Comparison of ENCODE assay signal across 8 cellular contexts in genomic region chr19:55503447-55504251, GRCh38. TPM values are rescaled to one million over a fixed set of nuclear protein-coding genes. Genes with fewer than 3 reads are reported as not detected.
DNase-seq lines count a peak whose midpoint lies in the region; ATAC-seq and TF ChIP-seq lines count a peak whose summit lies in the region.

No MANE protein-coding gene starts in this region.

- intact Hi-C loops in heart left ventricle (cut with DNase I) (loop anchor here (1.0 to 10.0 kb wide), 11 partner anchors 27 to 621 kb away; partner anchors contain the start of gene ZNF628 (in 1 of the 10)), upper lobe of right lung (cut with DNase I) (loop anchor here (5.0 kb wide), 1 partner anchor 361 kb away; no protein-coding TSS in a partner anchor)

- no peaks in the 10 kb centered on the region for H3K4me1 Mint-ChIP-seq in progenitor cell of endocrine pancreas (ENCODE audit: low read depth)

- peak; percentile 94 for DNase-seq in GM12865 (ENCODE audit: low read depth)
- peak; percentile 77 for DNase-seq in NCI-H1105 (lab: John Stamatoyannopoulos, UW)
- peak; percentile 49 to 75 for DNase-seq in SW 1271 (lab: John Stamatoyannopoulos, UW)
- peak; percentile 86 for DNase-seq in activated naive CD8-positive, alpha-beta T cell treated with anti-CD3 and anti-CD28 coated beads, Interleukin-2, amount 50 U/mL, for 16 hours (ENCODE audit: low read depth, low spot score)
- peak; percentile 93 to 98 (median 95) for DNase-seq in heart left ventricle
- peak; percentile 78 for DNase-seq in progenitor cell of endocrine pancreas (ENCODE audit: low spot score, unreplicated experiment)
- DNase-seq in upper lobe of right lung, result peak; percentile 97

- peaks cover 47% of the 10 kb centered on the region for H3K27me3 Mint-ChIP-seq in progenitor cell of endocrine pancreas

- no peak overlapping the region for H3K4me3 Mint-ChIP-seq in progenitor cell of endocrine pancreas (ENCODE audit: low read depth)

- H3K27me3 ChIP-seq in heart left ventricle, result no peaks in the 10 kb centered on the region
- no peaks in the 10 kb centered on the region for H3K27me3 ChIP-seq in upper lobe of right lung

- peaks cover 0 to 12% (median 5%) of the 10 kb centered on the region in 12 donors for H3K4me1 ChIP-seq in heart left ventricle
- no peaks in the 10 kb centered on the region for H3K4me1 ChIP-seq in upper lobe of right lung

- H3K27ac ChIP-seq in heart left ventricle, result peak overlapping the region in 11 of 12 donors; percentile 47 to 83 (median 70)
- H3K27ac ChIP-seq in upper lobe of right lung, result peak overlapping the region; percentile 65

- peak; percentile 97 for TF ChIP-seq CTCF in GM12865 (IDR thresholded peaks at IDR 0.05; ENCODE audit: insufficient read depth, low read depth, low read length, missing control alignments)
- peak; percentile 98 to 100 (median 99) for TF ChIP-seq CTCF in heart left ventricle (IDR thresholded peaks at IDR 0.05)
- peak; percentile 88 for TF ChIP-seq CTCF in progenitor cell of endocrine pancreas (IDR thresholded peaks at IDR 0.05; ENCODE audit: unreplicated experiment)
- peak; percentile 100 for TF ChIP-seq CTCF in upper lobe of right lung (IDR thresholded peaks at IDR 0.05)

- no peaks in the 10 kb centered on the region for H3K9me3 ChIP-seq in heart left ventricle
- no peaks in the 10 kb centered on the region for H3K9me3 ChIP-seq in upper lobe of right lung

- 16 to 22% (median 17%) methylated on average over 55 to 68 of the region's 68 CpGs for WGBS in heart left ventricle, 4 donors

- no peak overlapping the region for H3K27ac Mint-ChIP-seq in progenitor cell of endocrine pancreas

- H3K36me3 Mint-ChIP-seq in progenitor cell of endocrine pancreas (ENCODE audit: insufficient read depth), result no peaks in the 10 kb centered on the region

- ATAC-seq in HG02642 (IDR thresholded peaks at IDR 0.05; ENCODE audit: poor library complexity, unreplicated experiment) (peak; percentile 89), heart left ventricle (peak; percentile 95 to 99 (median 98)), upper lobe of right lung (peak; percentile 97)

- peaks cover 3% of the 10 kb centered on the region for H3K9me3 Mint-ChIP-seq in progenitor cell of endocrine pancreas (ENCODE audit: low read depth)

- H3K4me3 ChIP-seq in GM12865 (ENCODE audit: low read depth, low read length) (peak overlapping the region; percentile 43), heart left ventricle (peak overlapping the region in 11 of 12 donors; percentile 30 to 64 (median 53)), upper lobe of right lung (peak overlapping the region; percentile 59)

- no peak for TF ChIP-seq POLR2A in heart left ventricle (IDR thresholded peaks at IDR 0.05)

- peaks cover 0 to 34% (median 16%) of the 10 kb centered on the region in 9 donors for H3K36me3 ChIP-seq in heart left ventricle
- no peaks in the 10 kb centered on the region for H3K36me3 ChIP-seq in upper lobe of right lung

RNA-seq across cellular contexts. Expression of gene SSC5D, which starts 15.4 kb away (rescaled TPM):
- total RNA-seq in heart left ventricle (1 to 10 TPM in 8 of 9 donors, under 1 TPM in 1; 1.00 to 6.2 (median 3.3) TPM), progenitor cell of endocrine pancreas (1.1 and 1.6 TPM in 2 replicates), upper lobe of right lung (6.0 TPM)
- 1 to 10 TPM in 1 of 2 donors, under 1 TPM in 1; 0.91 to 1.4 TPM for polyA plus RNA-seq in heart left ventricle

RNA-seq across cellular contexts. Expression of gene NAT14, which starts 18.7 kb away (rescaled TPM):
- 10 to 100 TPM in 1 of 9 donors, 1 to 10 TPM in 8; 2.9 to 10.4 (median 6.7) TPM for total RNA-seq in heart left ventricle
- polyA plus RNA-seq in heart left ventricle, result 1 to 10 TPM; 7.3 to 9.2 TPM
- 62.6 and 69.7 TPM in 2 replicates for total RNA-seq in progenitor cell of endocrine pancreas
- 14.7 TPM for total RNA-seq in upper lobe of right lung

RNA-seq across cellular contexts. Expression of gene ZNF628, which starts 27.2 kb away (rescaled TPM):
- total RNA-seq in heart left ventricle (10 to 100 TPM in 1 of 9 donors, 1 to 10 TPM in 8; 2.3 to 10.3 (median 4.6) TPM), progenitor cell of endocrine pancreas (12.9 and 16.8 TPM in 2 replicates), upper lobe of right lung (10.2 TPM)
- polyA plus RNA-seq in heart left ventricle, result 1 to 10 TPM; 5.4 to 7.9 TPM

RNA-seq across cellular contexts. Expression of gene SBK2, which starts 33.3 kb away (rescaled TPM):
- total RNA-seq in heart left ventricle (1 to 10 TPM in 7 of 9 donors, under 1 TPM in 2; 0.68 to 2.6 (median 2.1) TPM), progenitor cell of endocrine pancreas (1.9 and 2.3 TPM in 2 replicates), upper lobe of right lung (not detected)
- 10 to 100 TPM in 1 of 2 donors, under 1 TPM in 1; 0.80 to 12.6 TPM for polyA plus RNA-seq in heart left ventricle

RNA-seq across cellular contexts. Expression of gene C19orf85, which starts 39.1 kb away (rescaled TPM):
- total RNA-seq in heart left ventricle (not detected), progenitor cell of endocrine pancreas (not detected in 2 replicates), upper lobe of right lung (not detected)
- not detected for polyA plus RNA-seq in heart left ventricle

Comparison
In these comparisons a context has a peak if more than half of its experiments do, and no peak if none do; other contexts are left out.
1. Peak in every context shown above with its lines: DNase-seq, ATAC-seq, H3K4me3 ChIP-seq and H3K27ac ChIP-seq.